23 cellular contexts compared by ENCODE assay signal in genomic region chr22:36741968-36742367, GRCh38. TPM values are rescaled to one million over a fixed set of nuclear protein-coding genes. Genes with fewer than 3 reads are reported as not detected.
DNase-seq lines count a peak whose midpoint lies in the region; ATAC-seq and TF ChIP-seq lines count a peak whose summit lies in the region.
"Had no signal": no experiment of that assay in that cellular context is flagged by ENCODE, and none has a peak within 500 bp of the region (broad histone marks: within the 10 kb centered on the region; RNA-seq: fewer than 3 reads in every experiment).

No MANE protein-coding gene starts in this region.

- no peak for ATAC-seq in HG03097 (IDR thresholded peaks at IDR 0.05; ENCODE audit: low FRiP score, unreplicated experiment)
- no peak for ATAC-seq in HG03342 (IDR thresholded peaks at IDR 0.05; ENCODE audit: unreplicated experiment)
- ATAC-seq: PC-3 had no signal

- TF ChIP-seq CTCF in endodermal cell (conservative IDR thresholded peaks at IDR 0.05) (no peak), suprapubic skin (IDR thresholded peaks at IDR 0.05) (no peak)

- peaks cover 5% of the 10 kb centered on the region for H3K9me3 Mint-ChIP-seq in endodermal cell

- H3K36me3 ChIP-seq in H7 (replicated peaks; ENCODE audit: control insufficient read depth, insufficient read depth, low read length) (no peaks in the 10 kb centered on the region), endodermal cell (ENCODE audit: control insufficient read depth, insufficient read depth, low read length) (no peaks in the 10 kb centered on the region), suprapubic skin (no peaks in the 10 kb centered on the region)
- H3K36me3 ChIP-seq: BLaER1 treated with 17β-estradiol and CSF1 and Interleukin-3, amounts not matched to agents 10 nM and 100 nM; HAP-1 had no signal

- H3K4me1 Mint-ChIP-seq in endodermal cell, result no peaks in the 10 kb centered on the region

- H3K36me3 Mint-ChIP-seq in endodermal cell (ENCODE audit: low read depth), result no peaks in the 10 kb centered on the region

- H3K4me1 ChIP-seq in endodermal cell (ENCODE audit: control insufficient read depth, insufficient read depth, low read length), result no peaks in the 10 kb centered on the region
- peaks cover 22% of the 10 kb centered on the region for H3K4me1 ChIP-seq in suprapubic skin

- H3K4me3 Mint-ChIP-seq in endodermal cell, result no peak overlapping the region
- H3K4me3 Mint-ChIP-seq: CD4-positive, alpha-beta T cell; HFFc6 had no signal

- no peak overlapping the region for H3K9ac ChIP-seq in endodermal cell (ENCODE audit: extremely low read depth, low read length, poor library complexity, severe bottlenecking)
- H3K9ac ChIP-seq: BLaER1 treated with 17β-estradiol and CSF1 and Interleukin-3, amounts not matched to agents 10 nM and 100 nM; GM23248; KMS-11 had no signal

- H3K27ac ChIP-seq in endodermal cell (ENCODE audit: low read depth, low read length) (no peak overlapping the region), suprapubic skin (no peak overlapping the region)
- H3K27ac ChIP-seq: BLaER1 treated with 17β-estradiol and CSF1 and Interleukin-3, amounts not matched to agents 10 nM and 100 nM; GM23248; KMS-11 had no signal

- H3K27me3 ChIP-seq in H7 (ENCODE audit: control insufficient read depth, insufficient read depth, low read length) (no peaks in the 10 kb centered on the region), endodermal cell (ENCODE audit: control insufficient read depth, insufficient read depth, low read length, poor library complexity, severe bottlenecking) (peaks cover 6% of the 10 kb centered on the region), suprapubic skin (peaks cover 51% of the 10 kb centered on the region)
- H3K27me3 ChIP-seq: BLaER1 treated with 17β-estradiol and CSF1 and Interleukin-3, amounts not matched to agents 10 nM and 100 nM had no signal

- H3K27ac Mint-ChIP-seq in endodermal cell, result no peak overlapping the region
- H3K27ac Mint-ChIP-seq: CD4-positive, alpha-beta T cell; HFFc6 had no signal

- TF ChIP-seq EP300 in suprapubic skin (IDR thresholded peaks at IDR 0.05), result no peak

- DNase-seq in H7, result peak; percentile 4
- peak; percentile 2 for DNase-seq in MV-4-11 (lab: John Stamatoyannopoulos, UW)
- peak; percentile 29 for DNase-seq in endodermal cell
- peak; percentile 11 to 16 for DNase-seq in suprapubic skin (ENCODE audit: low spot score in 2 of 2)
- no peak for DNase-seq in T-helper 9 cell
- DNase-seq: CD4-positive, alpha-beta T cell; HFFc6; IMR-90; NCI-H1105; NCI-H1436 treated with DMSO at 0.1 percent for 48 hours; NCI-H187 treated with DMSO at 0.1 percent for 48 hours; NCI-H774; PC-3; Right ventricle myocardium superior had no signal

- 63 to 64% methylated on average over 5 to 6 of the region's 6 CpGs for WGBS in endodermal cell (ENCODE audit: insufficient coverage in 1 of 2, insufficient read length in 1 of 2), 2 experiments
- WGBS in suprapubic skin, result 48% methylated on average over 6 of the region's 6 CpGs

- no peaks in the 10 kb centered on the region for H3K9me3 ChIP-seq in endodermal cell (ENCODE audit: control insufficient read depth, low read length)
- no peaks in the 10 kb centered on the region for H3K9me3 ChIP-seq in suprapubic skin
- H3K9me3 ChIP-seq: HAP-1 had no signal

- H3K27me3 Mint-ChIP-seq in endodermal cell (ENCODE audit: insufficient read depth), result peaks cover 27% of the 10 kb centered on the region

- no peak for TF ChIP-seq POLR2A in suprapubic skin (IDR thresholded peaks at IDR 0.05)

- no peak overlapping the region for H3K4me3 ChIP-seq in H7 (ENCODE audit: insufficient read depth, low read depth, low read length)
- no peak overlapping the region for H3K4me3 ChIP-seq in endodermal cell (ENCODE audit: low read length)
- H3K4me3 ChIP-seq in suprapubic skin, result no peak overlapping the region
- H3K4me3 ChIP-seq: BLaER1 treated with 17β-estradiol and CSF1 and Interleukin-3, amounts not matched to agents 10 nM and 100 nM; GM23248; HAP-1 had no signal

RNA-seq across cellular contexts. Expression of gene IFT27, which starts 34.0 kb away (rescaled TPM):
- total RNA-seq in H7 (2014; rRNA removed; shearing (Covaris generic)), result 20.2 and 30.1 TPM in 2 replicates
- total RNA-seq in endodermal cell (10 to 100 TPM; 49.8 to 65.2 TPM), suprapubic skin (10 to 100 TPM in 2 of 4 donors, 1 to 10 TPM in 2; 8.2 to 29.0 (median 17.7) TPM)
- 52.4 TPM for polyA plus RNA-seq in endodermal cell (2013, experiment 1 of 2)
- 51.6 TPM for polyA plus RNA-seq in endodermal cell (2013, experiment 2 of 2)

RNA-seq across cellular contexts. Expression of gene CACNG2, which starts 38.4 kb away (rescaled TPM):
- 0.15 TPM in 1 of 2 replicates, not detected in the other for total RNA-seq in H7 (2014; rRNA removed; shearing (Covaris generic))
- total RNA-seq in endodermal cell (not detected), suprapubic skin (not detected)
- 0.21 TPM for polyA plus RNA-seq in endodermal cell (2013, experiment 1 of 2)
- 0.17 TPM for polyA plus RNA-seq in endodermal cell (2013, experiment 2 of 2)
- total RNA-seq: CD4-positive, alpha-beta T cell; GM23248; HFFc6; IMR-90; PC-3; Right ventricle myocardium superior; RPMI7951; SK-MEL-5 had no signal
- polyA plus RNA-seq: AG04450, GM23248, IMR-90 had no signal
